ENCODE assay signal across 1 cellular context in the genomic region with DNA sequence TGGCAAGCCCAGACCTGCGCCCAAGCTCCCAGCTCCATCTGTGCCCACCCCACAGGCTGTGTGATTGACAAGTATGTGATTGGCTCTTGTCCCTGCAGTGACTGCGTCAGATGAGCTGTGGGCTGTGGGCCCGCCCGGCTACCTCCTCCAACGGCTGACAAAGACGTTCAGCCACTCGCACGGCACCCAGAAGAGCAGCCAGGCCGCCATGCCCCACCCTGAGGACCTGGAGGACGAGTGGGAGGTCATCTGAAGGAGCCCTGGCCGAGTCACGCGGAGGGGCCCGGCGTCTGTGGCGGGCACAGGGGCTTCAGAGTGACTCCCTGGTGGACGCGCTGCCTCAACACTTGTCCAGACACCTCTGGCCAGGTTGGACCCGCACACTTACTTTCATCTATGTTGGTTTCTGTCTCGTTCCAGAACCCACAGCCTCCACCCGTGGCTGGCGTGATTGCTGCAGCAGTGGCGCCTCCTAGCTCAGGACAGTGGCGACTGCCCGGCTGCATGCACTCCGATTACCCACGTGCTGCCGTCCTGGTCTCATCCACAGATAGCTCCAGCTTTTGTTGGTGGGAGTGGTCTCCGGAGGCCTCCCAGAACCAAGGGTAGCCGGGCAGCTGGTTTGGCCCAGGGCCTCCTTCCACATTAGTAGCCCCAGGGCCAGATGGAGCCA.
TF ChIP-seq lines count a peak whose summit lies in the region.

No MANE protein-coding gene starts in this region.

TF ChIP-seq in H1, 55 proteins besides CTCF, POLR2A, EP300 and RAD21:
- TF ChIP-seq ASH2L (IDR thresholded peaks at IDR 0.05; ENCODE audit: low read length) (no peak), SP2 (IDR thresholded peaks at IDR 0.05; ENCODE audit: low read length) (no peak), CBX5 (IDR thresholded peaks at IDR 0.05; ENCODE audit: low read depth, low read length) (no peak)
- TF ChIP-seq, protein P1, sequence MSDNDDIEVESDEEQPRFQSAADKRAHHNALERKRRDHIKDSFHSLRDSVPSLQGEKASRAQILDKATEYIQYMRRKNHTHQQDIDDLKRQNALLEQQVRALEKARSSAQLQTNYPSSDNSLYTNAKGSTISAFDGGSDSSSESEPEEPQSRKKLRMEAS (IDR thresholded peaks at IDR 0.05): peak; percentile 56
